In the genomic region with DNA sequence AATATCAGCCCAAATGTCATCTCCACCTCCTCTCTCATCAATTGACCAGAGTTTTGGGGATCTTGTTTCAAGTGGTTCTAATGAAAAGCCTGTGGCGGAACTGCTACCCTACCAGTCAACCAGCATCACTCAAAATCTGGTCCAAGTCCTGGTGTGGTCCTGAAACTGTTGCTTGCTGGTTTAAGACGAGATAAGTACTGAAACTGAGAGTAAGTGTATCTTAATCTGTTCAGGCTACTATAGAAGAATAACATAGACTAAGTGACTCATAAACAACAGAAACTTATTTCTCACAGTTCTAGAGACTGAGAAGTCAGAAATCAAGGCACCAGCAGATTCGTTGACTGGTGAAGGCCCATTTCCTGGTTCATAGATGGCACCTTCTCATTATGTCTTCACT, we compare ENCODE assay signal across 8 cellular contexts. TPM values are rescaled to one million over a fixed set of nuclear protein-coding genes. Genes with fewer than 3 reads are reported as not detected.
DNase-seq lines count a peak whose midpoint lies in the region; ATAC-seq and FAIRE-seq lines count a peak whose summit lies in the region.

No MANE protein-coding gene starts in this region.

- H3K27ac Mint-ChIP-seq in CD8-positive, alpha-beta memory T cell = no peak overlapping the region
- H3K27ac Mint-ChIP-seq in activated T-cell treated with anti-CD3 and anti-CD28 coated beads, Interleukin-2, amount 50 U/mL, for 24 hours = peak overlapping the region; percentile 73
- no peak overlapping the region for H3K27ac Mint-ChIP-seq in naive thymus-derived CD8-positive, alpha-beta T cell

- H3K27ac ChIP-seq in CD8-positive, alpha-beta memory T cell (ENCODE audit: low read depth, low read length) = peak overlapping the region; percentile 86
- H3K27ac ChIP-seq in effector memory CD4-positive, alpha-beta T cell (ENCODE audit: insufficient read depth, low read length, poor library complexity, severe bottlenecking) = no peak overlapping the region

- ATAC-seq in HG02885 (IDR thresholded peaks at IDR 0.05; ENCODE audit: poor library complexity, unreplicated experiment) = peak; percentile 95
- no peak for ATAC-seq in naive thymus-derived CD8-positive, alpha-beta T cell

- no peaks in the 10 kb centered on the region for H3K36me3 ChIP-seq in CD8-positive, alpha-beta memory T cell (ENCODE audit: insufficient read depth, low read length)
- H3K36me3 ChIP-seq in effector memory CD4-positive, alpha-beta T cell (ENCODE audit: control insufficient read depth, insufficient read depth, low read length) = no peaks in the 10 kb centered on the region

- H3K4me3 Mint-ChIP-seq in CD8-positive, alpha-beta memory T cell = no peak overlapping the region
- no peak overlapping the region for H3K4me3 Mint-ChIP-seq in activated T-cell treated with anti-CD3 and anti-CD28 coated beads, Interleukin-2, amount 50 U/mL, for 24 hours
- no peak overlapping the region for H3K4me3 Mint-ChIP-seq in naive thymus-derived CD8-positive, alpha-beta T cell

- no peaks in the 10 kb centered on the region for H3K9me3 Mint-ChIP-seq in CD8-positive, alpha-beta memory T cell
- no peaks in the 10 kb centered on the region for H3K9me3 Mint-ChIP-seq in activated T-cell treated with anti-CD3 and anti-CD28 coated beads, Interleukin-2, amount 50 U/mL, for 24 hours
- H3K9me3 Mint-ChIP-seq in naive thymus-derived CD8-positive, alpha-beta T cell = no peaks in the 10 kb centered on the region

- H3K27me3 ChIP-seq in CD8-positive, alpha-beta memory T cell (ENCODE audit: insufficient read depth, low read length, poor library complexity, severe bottlenecking) = no peaks in the 10 kb centered on the region
- H3K27me3 ChIP-seq in effector memory CD4-positive, alpha-beta T cell (replicated peaks; ENCODE audit: control insufficient read depth, insufficient read depth, low read length, poor library complexity, severe bottlenecking) = no peaks in the 10 kb centered on the region

- peaks cover 4% of the 10 kb centered on the region in 2 donors for H3K27me3 Mint-ChIP-seq in CD8-positive, alpha-beta memory T cell
- H3K27me3 Mint-ChIP-seq in activated T-cell treated with anti-CD3 and anti-CD28 coated beads, Interleukin-2, amount 50 U/mL, for 24 hours = peaks cover 23% of the 10 kb centered on the region
- peaks cover 0 to 4% (median 3%) of the 10 kb centered on the region in 5 donors for H3K27me3 Mint-ChIP-seq in naive thymus-derived CD8-positive, alpha-beta T cell

- no peak overlapping the region for H3K4me3 ChIP-seq in CD8-positive, alpha-beta memory T cell (ENCODE audit: low read length)
- H3K4me3 ChIP-seq in effector memory CD4-positive, alpha-beta T cell (ENCODE audit: insufficient read depth, low read depth, low read length, poor library complexity, severe bottlenecking) = no peak overlapping the region

- no peak for DNase-seq in CD8-positive, alpha-beta memory T cell
- DNase-seq in GM19238 (ENCODE audit: insufficient read length, low spot score) (peak; percentile 4), NCI-H146 treated with DMSO at 0.1 percent for 48 hours (lab: John Stamatoyannopoulos, UW; ENCODE audit: unreplicated experiment) (no peak), urothelium cell line (ENCODE audit: low spot score) (no peak)
- no peak for DNase-seq in activated T-cell treated with anti-CD3 and anti-CD28 coated beads, Interleukin-2, amount 50 U/mL, for 24 hours
- DNase-seq in naive thymus-derived CD8-positive, alpha-beta T cell = no peak
- DNase-seq in effector memory CD4-positive, alpha-beta T cell = no peak

- CTCF ChIA-PET in CD8-positive, alpha-beta memory T cell (lab: Charles Lee) = interaction anchor here (0.6 kb wide), 1 partner anchor 1655 kb away, joined by 3 read pairs; no protein-coding TSS in a partner anchor

- POLR2A ChIA-PET in CD8-positive, alpha-beta memory T cell (lab: Charles Lee) = no interaction called here
- POLR2A ChIA-PET in naive thymus-derived CD8-positive, alpha-beta T cell (lab: Charles Lee) = no interaction called here

- no peaks in the 10 kb centered on the region for H3K9me3 ChIP-seq in CD8-positive, alpha-beta memory T cell (ENCODE audit: low read length)
- H3K9me3 ChIP-seq in effector memory CD4-positive, alpha-beta T cell (ENCODE audit: control insufficient read depth, low read length) = no peaks in the 10 kb centered on the region

- no peaks in the 10 kb centered on the region for H3K36me3 Mint-ChIP-seq in CD8-positive, alpha-beta memory T cell
- no peaks in the 10 kb centered on the region for H3K36me3 Mint-ChIP-seq in activated T-cell treated with anti-CD3 and anti-CD28 coated beads, Interleukin-2, amount 50 U/mL, for 24 hours (ENCODE audit: low read depth)
- H3K36me3 Mint-ChIP-seq in naive thymus-derived CD8-positive, alpha-beta T cell = peaks cover 0 to 2% (median 0%) of the 10 kb centered on the region in 3 donors

- peaks cover 5 to 10% (median 9%) of the 10 kb centered on the region in 3 donors for H3K4me1 Mint-ChIP-seq in CD8-positive, alpha-beta memory T cell
- peaks cover 49% of the 10 kb centered on the region for H3K4me1 Mint-ChIP-seq in activated T-cell treated with anti-CD3 and anti-CD28 coated beads, Interleukin-2, amount 50 U/mL, for 24 hours (ENCODE audit: low read depth)
- H3K4me1 Mint-ChIP-seq in naive thymus-derived CD8-positive, alpha-beta T cell = peaks cover 2 to 16% (median 9%) of the 10 kb centered on the region in 4 donors

- FAIRE-seq in urothelium cell line (lab: Jason Lieb, UNC) = no peak

- H3K4me1 ChIP-seq in CD8-positive, alpha-beta memory T cell (ENCODE audit: insufficient read depth, low read length) = no peaks in the 10 kb centered on the region
- no peaks in the 10 kb centered on the region for H3K4me1 ChIP-seq in effector memory CD4-positive, alpha-beta T cell (ENCODE audit: control insufficient read depth, insufficient read depth, low read length, poor library complexity, severe bottlenecking)

RNA-seq across cellular contexts. Expression of gene GALNT5, which starts 0.9 kb away (rescaled TPM):
- not detected for total RNA-seq in CD8-positive, alpha-beta memory T cell
- not detected for polyA plus RNA-seq in CD8-positive, alpha-beta memory T cell
- not detected for total RNA-seq in naive thymus-derived CD8-positive, alpha-beta T cell
- not detected for polyA plus RNA-seq in naive thymus-derived CD8-positive, alpha-beta T cell
